7 cellular contexts compared by ENCODE assay signal in the genomic region with DNA sequence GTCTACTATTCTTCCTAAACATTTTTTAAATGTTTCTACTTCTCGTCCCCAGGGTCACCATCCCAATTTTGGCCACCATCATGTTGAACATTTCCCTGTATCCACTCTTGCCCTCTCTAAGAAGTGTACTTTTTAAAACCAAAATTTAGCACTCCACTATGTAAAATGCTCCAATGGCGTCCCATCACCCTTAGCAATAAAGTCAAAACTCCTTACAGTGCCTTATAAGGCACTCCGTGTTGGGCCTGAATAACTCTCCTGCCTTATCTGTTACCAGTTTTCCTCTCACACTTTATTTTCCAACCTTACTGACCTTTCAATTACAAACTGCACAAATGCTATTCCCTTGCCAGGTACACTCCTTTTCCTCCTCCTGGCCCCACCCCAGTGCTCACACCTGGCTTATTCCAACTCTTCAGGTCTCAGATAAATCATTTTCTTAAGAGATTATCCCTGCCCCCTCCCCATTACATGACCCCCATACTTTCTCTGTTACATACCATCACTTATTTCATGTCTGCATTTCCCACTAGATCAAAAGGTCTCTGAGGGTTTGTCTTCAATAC. TPM values are rescaled to one million over a fixed set of nuclear protein-coding genes. Genes with fewer than 3 reads are reported as not detected.
DNase-seq lines count a peak whose midpoint lies in the region; ATAC-seq and TF ChIP-seq lines count a peak whose summit lies in the region.

No MANE protein-coding gene starts in this region.

- TF ChIP-seq CTCF in fibroblast of pulmonary artery (IDR thresholded peaks at IDR 0.05; ENCODE audit: low read length, missing control alignments): no peak

- H3K36me3 ChIP-seq in HAP-1 (replicated peaks): peaks cover 2% of the 10 kb centered on the region; the same call in 1 of the 2 replicates
- H3K36me3 ChIP-seq in SK-N-MC (ENCODE audit: insufficient read depth, low read length): peaks cover 13% of the 10 kb centered on the region
- H3K36me3 ChIP-seq in skeletal muscle tissue (ENCODE audit: control insufficient read depth in 3 of 3, insufficient read depth in 3 of 3, low read length in 3 of 3): peaks cover 0 to 2% (median 0%) of the 10 kb centered on the region in 3 donors

- no peak for DNase-seq in HAP-1 (ENCODE audit: low spot score in 2 of 2)
- DNase-seq in SK-N-MC (ENCODE audit: low read depth, low spot score): no peak
- DNase-seq in fibroblast of pulmonary artery (ENCODE audit: low read depth): no peak
- DNase-seq in hypothalamus (lab: John Stamatoyannopoulos, UW): no peak

- ATAC-seq in GM21619 (IDR thresholded peaks at IDR 0.05; ENCODE audit: unreplicated experiment) (no peak), HG02981 (IDR thresholded peaks at IDR 0.05; ENCODE audit: unreplicated experiment) (no peak)

- H3K4me1 ChIP-seq in HAP-1 (peaks cover 18% of the 10 kb centered on the region), skeletal muscle tissue (ENCODE audit: control insufficient read depth in 3 of 3, insufficient read depth in 3 of 3, low read length in 3 of 3) (peaks cover 2 to 15% (median 11%) of the 10 kb centered on the region in 3 donors)

- in situ Hi-C loops in HAP-1 (cut with MboI; ENCODE audit: low sequenced_read_pairs): no loop called here

- H3K9me3 ChIP-seq in HAP-1 (no peaks in the 10 kb centered on the region), SK-N-MC (ENCODE audit: low read depth, low read length) (no peaks in the 10 kb centered on the region), skeletal muscle tissue (ENCODE audit: control insufficient read depth in 3 of 3, low read length in 3 of 3) (no peaks in the 10 kb centered on the region)

- no peak overlapping the region for H3K27ac ChIP-seq in SK-N-MC
- no peak overlapping the region for H3K27ac ChIP-seq in skeletal muscle tissue (ENCODE audit: low read depth, low read length)

- H3K27me3 ChIP-seq in HAP-1 (ENCODE audit: low read depth): no peaks in the 10 kb centered on the region
- H3K27me3 ChIP-seq in skeletal muscle tissue (ENCODE audit: control insufficient read depth in 3 of 3, insufficient read depth in 3 of 3, low read length in 3 of 3): no peaks in the 10 kb centered on the region

- peak overlapping the region; percentile 96 for H3K9ac ChIP-seq in SK-N-MC (ENCODE audit: insufficient read length)
- peak overlapping the region in 2 of 3 donors; percentile 94 for H3K9ac ChIP-seq in skeletal muscle tissue (ENCODE audit: low read depth in 1 of 3, low read length in 3 of 3)

- H3K4me3 ChIP-seq in HAP-1 (peak overlapping the region; percentile 65), SK-N-MC (peak overlapping the region; percentile 87), fibroblast of pulmonary artery (replicated peaks; ENCODE audit: low read depth, low read length) (peak overlapping the region; percentile 88), skeletal muscle tissue (ENCODE audit: low read length in 3 of 3) (peak overlapping the region; percentile 90 to 98 (median 98))

RNA-seq across cellular contexts. Expression of gene TMEM168, which starts 1.3 kb away (rescaled TPM):
- total RNA-seq in skeletal muscle tissue: 20.4 TPM
